8 cellular contexts compared by ENCODE assay signal in genomic region chr14:36070056-36071043, GRCh38.
DNase-seq lines count a peak whose midpoint lies in the region; ATAC-seq and TF ChIP-seq lines count a peak whose summit lies in the region.

No MANE protein-coding gene starts in this region.

- peak; percentile 21 for DNase-seq in activated T-cell treated with anti-CD3 and anti-CD28 coated beads for 48 hours (ENCODE audit: low read depth)
- DNase-seq in activated T-cell treated with anti-CD3 and anti-CD28 coated beads, Interleukin-2, amount 50 U/mL, for 1 hour: no peak
- peak; percentile 84 for DNase-seq in NCI-H2107 treated with DMSO at 0.1 percent for 48 hours (lab: John Stamatoyannopoulos, UW; ENCODE audit: unreplicated experiment)
- DNase-seq in activated CD4-positive, alpha-beta T cell treated with anti-CD3 and anti-CD28 coated beads, Interleukin-2, amount 50 U/mL, for 24 hours (ENCODE audit: low read depth in 1 of 2, low spot score in 1 of 2): peak; percentile 4 to 7
- DNase-seq in fibroblast of pulmonary artery (ENCODE audit: low read depth): peak; percentile 65
- DNase-seq in occipital lobe (lab: John Stamatoyannopoulos, UW): peak; percentile 53

- ATAC-seq in HG02938 (IDR thresholded peaks at IDR 0.05; ENCODE audit: unreplicated experiment): peak; percentile 41
- ATAC-seq in HG03025 (IDR thresholded peaks at IDR 0.05; ENCODE audit: low FRiP score, unreplicated experiment): no peak

- H3K4me3 ChIP-seq in fibroblast of pulmonary artery (replicated peaks; ENCODE audit: low read depth, low read length): no peak overlapping the region

- TF ChIP-seq CTCF in fibroblast of pulmonary artery (IDR thresholded peaks at IDR 0.05; ENCODE audit: low read length, missing control alignments): peak; percentile 88
